ENCODE assay signal across 1 cellular context in genomic region chr20:58994390-58995159, GRCh38.
TF ChIP-seq lines count a peak whose summit lies in the region.

No MANE protein-coding gene starts in this region.

TF ChIP-seq in GM12891, 5 proteins besides CTCF, POLR2A, EP300 and RAD21:
- TF ChIP-seq TAF1 (IDR thresholded peaks at IDR 0.05; ENCODE audit: low read depth, low read length) (no peak), POLR2AphosphoS5 (IDR thresholded peaks at IDR 0.05; ENCODE audit: low read depth, low read length) (peak; percentile 44; the same call in 1 of the 2 replicates), PAX5 (IDR thresholded peaks at IDR 0.05; ENCODE audit: insufficient read depth, low read length, severe bottlenecking) (no peak)
